ENCODE assay signal across 22 cellular contexts in genomic region chr22:36838119-36839030, GRCh38. TPM values are rescaled to one million over a fixed set of nuclear protein-coding genes. Genes with fewer than 3 reads are reported as not detected.
DNase-seq lines count a peak whose midpoint lies in the region; ATAC-seq and TF ChIP-seq lines count a peak whose summit lies in the region.
"Had no signal": no experiment of that assay in that cellular context is flagged by ENCODE, and none has a peak within 500 bp of the region (broad histone marks: within the 10 kb centered on the region; RNA-seq: fewer than 3 reads in every experiment).

No MANE protein-coding gene starts in this region.

- H3K4me1 ChIP-seq in GM23338 (ENCODE audit: insufficient read depth) (no peaks in the 10 kb centered on the region), neural progenitor cell (no peaks in the 10 kb centered on the region)
- H3K4me1 ChIP-seq: BE2C had no signal

- H3K79me2 ChIP-seq in GM23338 (replicated peaks; ENCODE audit: insufficient read depth), result no peaks in the 10 kb centered on the region
- no peaks in the 10 kb centered on the region for H3K79me2 ChIP-seq in neural progenitor cell (ENCODE audit: low read depth)

- ATAC-seq in GM23338, result no peak
- no peak for ATAC-seq in GM19328 (IDR thresholded peaks at IDR 0.05; ENCODE audit: unreplicated experiment)
- ATAC-seq: Panc1, SK-N-SH treated with all-trans-retinoic acid at 6 μM for 48 hours, T-helper 17 cell had no signal

- no peak overlapping the region for H3K9ac ChIP-seq in neural progenitor cell

- no peaks in the 10 kb centered on the region for H3K9me2 ChIP-seq in GM23338 (ENCODE audit: insufficient read depth)

- H3K4me2 ChIP-seq in GM23338 (no peak overlapping the region), neural progenitor cell (no peak overlapping the region)

- H3K4me3 ChIP-seq in GM23338 (no peak overlapping the region), neural progenitor cell (no peak overlapping the region)

- H3K27ac Mint-ChIP-seq in GM23338 (peak overlapping the region; percentile 45; the same call in 1 of the 2 replicates), neural progenitor cell (no peak overlapping the region)
- H3K27ac Mint-ChIP-seq in activated naive CD4-positive, alpha-beta T cell treated with anti-CD3 and anti-CD28 coated beads for 36 hours, result no peak overlapping the region
- H3K27ac Mint-ChIP-seq: HFFc6, T-helper 17 cell had no signal

- H3K27ac ChIP-seq in GM23338 (ENCODE audit: low read depth), result no peak overlapping the region
- no peak overlapping the region for H3K27ac ChIP-seq in neural progenitor cell
- H3K27ac ChIP-seq: HL-60 had no signal

- H3K4me1 Mint-ChIP-seq in GM23338 (no peaks in the 10 kb centered on the region), neural progenitor cell (no peaks in the 10 kb centered on the region)
- H3K4me1 Mint-ChIP-seq in activated naive CD4-positive, alpha-beta T cell treated with anti-CD3 and anti-CD28 coated beads for 36 hours (ENCODE audit: low read depth), result no peaks in the 10 kb centered on the region
- H3K4me1 Mint-ChIP-seq: CD8-positive, alpha-beta memory T cell had no signal

- H3K27me3 ChIP-seq in GM23338 (ENCODE audit: insufficient read depth) (no peaks in the 10 kb centered on the region), neural progenitor cell (peaks cover 11% of the 10 kb centered on the region)

- CTCF ChIA-PET in activated naive CD4-positive, alpha-beta T cell treated with anti-CD3 and anti-CD28 coated beads for 36 hours (lab: Charles Lee), result interaction anchor here (0.6 kb wide), 1 partner anchor 20 kb away, joined by 4 read pairs; no protein-coding TSS in a partner anchor

- H2AFZ ChIP-seq in GM23338 (no peak overlapping the region), neural progenitor cell (replicated peaks) (no peak overlapping the region)

- H4K20me1 ChIP-seq in GM23338 (replicated peaks; ENCODE audit: insufficient read depth) (no peaks in the 10 kb centered on the region), neural progenitor cell (ENCODE audit: low read depth) (no peaks in the 10 kb centered on the region)

- H3K36me3 ChIP-seq in GM23338 (ENCODE audit: insufficient read depth) (no peaks in the 10 kb centered on the region), neural progenitor cell (no peaks in the 10 kb centered on the region)
- H3K36me3 ChIP-seq: BE2C had no signal

- TF ChIP-seq CTCF in GM23338 (conservative IDR thresholded peaks at IDR 0.05; ENCODE audit: low read depth in 2 of 2), result no peak
- no peak for TF ChIP-seq CTCF in neural progenitor cell (IDR thresholded peaks at IDR 0.05)

- H3K27me3 Mint-ChIP-seq in GM23338 (ENCODE audit: insufficient read depth, low read depth, poor library complexity) (peaks cover 4% of the 10 kb centered on the region), neural progenitor cell (ENCODE audit: insufficient read depth, low read depth) (peaks cover 10% of the 10 kb centered on the region)
- H3K27me3 Mint-ChIP-seq in activated naive CD4-positive, alpha-beta T cell treated with anti-CD3 and anti-CD28 coated beads for 36 hours (ENCODE audit: low read depth), result peaks cover 7% of the 10 kb centered on the region

- H3F3A ChIP-seq in GM23338 (replicated peaks; ENCODE audit: low read depth), result no peaks in the 10 kb centered on the region
- H3F3A ChIP-seq in neural progenitor cell (ENCODE audit: low read depth), result no peaks in the 10 kb centered on the region

- intact Hi-C loops in activated naive CD4-positive, alpha-beta T cell treated with anti-CD3 and anti-CD28 coated beads for 36 hours (cut with micrococcal nuclease), result no loop called here

- H3K9me3 Mint-ChIP-seq in GM23338 (peaks cover 10% of the 10 kb centered on the region), neural progenitor cell (peaks cover 4% of the 10 kb centered on the region)
- H3K9me3 Mint-ChIP-seq in activated naive CD4-positive, alpha-beta T cell treated with anti-CD3 and anti-CD28 coated beads for 36 hours, result peaks cover 3% of the 10 kb centered on the region

- DNase-seq in COR-L47 (lab: John Stamatoyannopoulos, UW) (peak; percentile 73), GM23338 (ENCODE audit: low spot score) (no peak), NCI-H345 treated with DMSO at 0.1 percent for 48 hours (lab: John Stamatoyannopoulos, UW; ENCODE audit: unreplicated experiment) (peak; percentile 6), neural progenitor cell (ENCODE audit: low spot score) (peak; percentile 51), NCI-H524 (lab: John Stamatoyannopoulos, UW) (no peak)
- no peak for DNase-seq in activated naive CD4-positive, alpha-beta T cell treated with anti-CD3 and anti-CD28 coated beads for 36 hours
- DNase-seq: BE2C; CD8-positive, alpha-beta memory T cell; GF-D8; HFFc6; KBM-7; NCI-H1048; NCI-H2081 treated with DMSO at 0.1 percent for 48 hours; NCI-H510A treated with DMSO at 0.1 percent for 48 hours; Right ventricle myocardium superior; T-helper 17 cell had no signal

- H3K4me3 Mint-ChIP-seq in GM23338 (no peak overlapping the region), neural progenitor cell (peak overlapping the region; percentile 11)
- H3K4me3 Mint-ChIP-seq in activated naive CD4-positive, alpha-beta T cell treated with anti-CD3 and anti-CD28 coated beads for 36 hours, result no peak overlapping the region
- H3K4me3 Mint-ChIP-seq: CD8-positive, alpha-beta memory T cell; HFFc6; T-helper 17 cell had no signal

- no peaks in the 10 kb centered on the region for H3K9me3 ChIP-seq in neural progenitor cell (ENCODE audit: low read depth)
- H3K9me3 ChIP-seq: BE2C had no signal

- no peaks in the 10 kb centered on the region; the same call in 2 of the 3 replicates for H3K36me3 Mint-ChIP-seq in GM23338 (ENCODE audit: low read depth)
- no peaks in the 10 kb centered on the region for H3K36me3 Mint-ChIP-seq in neural progenitor cell
- no peaks in the 10 kb centered on the region for H3K36me3 Mint-ChIP-seq in activated naive CD4-positive, alpha-beta T cell treated with anti-CD3 and anti-CD28 coated beads for 36 hours (ENCODE audit: low read depth)

TF ChIP-seq in GM23338, 12 proteins besides CTCF, POLR2A, EP300 and RAD21:
- TF ChIP-seq, protein P1, sequence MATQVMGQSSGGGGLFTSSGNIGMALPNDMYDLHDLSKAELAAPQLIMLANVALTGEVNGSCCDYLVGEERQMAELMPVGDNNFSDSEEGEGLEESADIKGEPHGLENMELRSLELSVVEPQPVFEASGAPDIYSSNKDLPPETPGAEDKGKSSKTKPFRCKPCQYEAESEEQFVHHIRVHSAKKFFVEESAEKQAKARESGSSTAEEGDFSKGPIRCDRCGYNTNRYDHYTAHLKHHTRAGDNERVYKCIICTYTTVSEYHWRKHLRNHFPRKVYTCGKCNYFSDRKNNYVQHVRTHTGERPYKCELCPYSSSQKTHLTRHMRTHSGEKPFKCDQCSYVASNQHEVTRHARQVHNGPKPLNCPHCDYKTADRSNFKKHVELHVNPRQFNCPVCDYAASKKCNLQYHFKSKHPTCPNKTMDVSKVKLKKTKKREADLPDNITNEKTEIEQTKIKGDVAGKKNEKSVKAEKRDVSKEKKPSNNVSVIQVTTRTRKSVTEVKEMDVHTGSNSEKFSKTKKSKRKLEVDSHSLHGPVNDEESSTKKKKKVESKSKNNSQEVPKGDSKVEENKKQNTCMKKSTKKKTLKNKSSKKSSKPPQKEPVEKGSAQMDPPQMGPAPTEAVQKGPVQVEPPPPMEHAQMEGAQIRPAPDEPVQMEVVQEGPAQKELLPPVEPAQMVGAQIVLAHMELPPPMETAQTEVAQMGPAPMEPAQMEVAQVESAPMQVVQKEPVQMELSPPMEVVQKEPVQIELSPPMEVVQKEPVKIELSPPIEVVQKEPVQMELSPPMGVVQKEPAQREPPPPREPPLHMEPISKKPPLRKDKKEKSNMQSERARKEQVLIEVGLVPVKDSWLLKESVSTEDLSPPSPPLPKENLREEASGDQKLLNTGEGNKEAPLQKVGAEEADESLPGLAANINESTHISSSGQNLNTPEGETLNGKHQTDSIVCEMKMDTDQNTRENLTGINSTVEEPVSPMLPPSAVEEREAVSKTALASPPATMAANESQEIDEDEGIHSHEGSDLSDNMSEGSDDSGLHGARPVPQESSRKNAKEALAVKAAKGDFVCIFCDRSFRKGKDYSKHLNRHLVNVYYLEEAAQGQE (IDR thresholded peaks at IDR 0.05; ENCODE audit: unreplicated experiment), result no peak
- TF ChIP-seq EZH2 (IDR thresholded peaks at IDR 0.05; ENCODE audit: low read depth, unreplicated experiment) (no peak), EZH2phosphoT487 (IDR thresholded peaks at IDR 0.05; ENCODE audit: unreplicated experiment) (no peak), JUNB (IDR thresholded peaks at IDR 0.05; ENCODE audit: unreplicated experiment) (no peak), STAT1 (IDR thresholded peaks at IDR 0.05; ENCODE audit: unreplicated experiment) (no peak), ETS1 (IDR thresholded peaks at IDR 0.05) (no peak), ZNF114 (CRISPR knock-in tag; IDR thresholded peaks at IDR 0.05) (no peak), CREB1 (CRISPR knock-in tag; IDR thresholded peaks at IDR 0.05; ENCODE audit: low read depth) (no peak), ZNF331 (CRISPR knock-in tag; IDR thresholded peaks at IDR 0.05; ENCODE audit: low read depth) (no peak), POLR2AphosphoS5 (IDR thresholded peaks at IDR 0.05; ENCODE audit: low read depth) (no peak)

RNA-seq across cellular contexts. Expression of gene PVALB, which starts 21.5 kb away (rescaled TPM):
- not detected in 2 replicates for total RNA-seq in GM23338 (2014; rRNA removed; shearing (Covaris generic))
- polyA plus RNA-seq in GM23338 (2016; fragmentation: Nextera tagmentation; extraction: Ambion mirVana), result 7.9 and 8.6 TPM in 2 replicates
- not detected in 2 replicates for total RNA-seq in neural progenitor cell (ENCODE audit: low replicate concordance)
- total RNA-seq in activated naive CD4-positive, alpha-beta T cell treated with anti-CD3 and anti-CD28 coated beads for 36 hours, result not detected
- total RNA-seq: CD8-positive, alpha-beta memory T cell; HFFc6; Right ventricle myocardium superior had no signal
- polyA plus RNA-seq: AG04450; CD8-positive, alpha-beta memory T cell had no signal

RNA-seq across cellular contexts. Expression of gene NCF4, which starts 22.4 kb away (rescaled TPM):
- total RNA-seq in GM23338 (2014; rRNA removed; shearing (Covaris generic)), result not detected in 2 replicates
- polyA plus RNA-seq in GM23338 (2016; fragmentation: Nextera tagmentation; extraction: Ambion mirVana), result not detected in 2 replicates
- total RNA-seq in neural progenitor cell (ENCODE audit: low replicate concordance), result not detected in 2 replicates
- under 1 TPM; 0.37 to 0.50 TPM for total RNA-seq in activated naive CD4-positive, alpha-beta T cell treated with anti-CD3 and anti-CD28 coated beads for 36 hours
- total RNA-seq: H1, HFFc6 had no signal
- polyA plus RNA-seq: AG04450 had no signal

Comparison
In these comparisons a context has a peak if more than half of its experiments do, and no peak if none do; other contexts are left out.
1. DNase-seq: peak in COR-L47 (single experiment), NCI-H345 treated with DMSO at 0.1 percent for 48 hours (single experiment) and neural progenitor cell (single experiment); none in GM23338 (single experiment), activated naive CD4-positive, alpha-beta T cell treated with anti-CD3 and anti-CD28 coated beads for 36 hours (single experiment) and NCI-H524 (0 of 2).